9 cellular contexts compared by ENCODE assay signal in the genomic region with DNA sequence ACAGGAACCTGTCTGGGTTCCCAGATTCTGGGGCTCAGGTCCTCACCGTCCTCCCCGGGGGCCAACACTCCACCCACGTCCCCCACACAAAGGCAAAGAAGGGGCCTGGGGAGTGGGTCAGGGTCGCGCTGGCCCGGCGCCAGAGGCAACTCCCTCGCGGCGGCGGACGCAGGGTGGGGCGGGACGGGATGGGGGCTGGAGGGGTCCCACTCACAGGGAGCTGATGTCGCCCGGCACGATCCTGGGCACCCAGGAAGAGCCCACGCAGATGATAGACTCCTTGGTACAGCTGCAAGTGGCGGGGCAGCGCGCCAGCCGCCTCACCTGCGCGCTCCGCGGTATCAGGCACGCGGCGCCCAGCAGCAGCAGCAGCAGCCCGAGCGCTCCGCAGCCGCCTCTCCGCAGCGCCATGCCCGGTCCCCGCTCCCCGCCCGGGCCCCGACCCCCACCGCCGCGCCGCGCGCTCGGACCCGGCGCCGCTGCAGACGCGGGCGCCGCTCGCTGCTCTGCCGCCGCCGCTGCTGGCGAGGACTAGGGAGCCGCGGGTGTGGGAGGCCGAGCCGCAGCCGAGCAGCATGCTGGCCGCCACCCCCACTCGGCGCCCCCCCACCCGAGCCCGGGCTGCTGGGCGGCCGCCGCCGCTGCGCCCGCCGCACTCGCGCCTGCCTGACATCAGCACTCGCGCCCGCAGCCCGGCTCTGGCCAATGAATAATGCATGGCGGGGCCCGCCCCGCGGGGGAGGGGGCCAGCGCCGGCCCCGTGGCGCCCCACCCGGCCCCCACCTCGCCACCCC. TPM values are rescaled to one million over a fixed set of nuclear protein-coding genes. Genes with fewer than 3 reads are reported as not detected.
DNase-seq lines count a peak whose midpoint lies in the region; ATAC-seq, FAIRE-seq and TF ChIP-seq lines count a peak whose summit lies in the region.
"Had no signal": no experiment of that assay in that cellular context is flagged by ENCODE, and none has a peak within 500 bp of the region (broad histone marks: within the 10 kb centered on the region; RNA-seq: fewer than 3 reads in every experiment).

A gene with protein sequence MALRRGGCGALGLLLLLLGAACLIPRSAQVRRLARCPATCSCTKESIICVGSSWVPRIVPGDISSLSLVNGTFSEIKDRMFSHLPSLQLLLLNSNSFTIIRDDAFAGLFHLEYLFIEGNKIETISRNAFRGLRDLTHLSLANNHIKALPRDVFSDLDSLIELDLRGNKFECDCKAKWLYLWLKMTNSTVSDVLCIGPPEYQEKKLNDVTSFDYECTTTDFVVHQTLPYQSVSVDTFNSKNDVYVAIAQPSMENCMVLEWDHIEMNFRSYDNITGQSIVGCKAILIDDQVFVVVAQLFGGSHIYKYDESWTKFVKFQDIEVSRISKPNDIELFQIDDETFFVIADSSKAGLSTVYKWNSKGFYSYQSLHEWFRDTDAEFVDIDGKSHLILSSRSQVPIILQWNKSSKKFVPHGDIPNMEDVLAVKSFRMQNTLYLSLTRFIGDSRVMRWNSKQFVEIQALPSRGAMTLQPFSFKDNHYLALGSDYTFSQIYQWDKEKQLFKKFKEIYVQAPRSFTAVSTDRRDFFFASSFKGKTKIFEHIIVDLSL (minus strand): TSS at position 664 of the 794 bp plus-strand sequence. CDS start 253 bp downstream, at position 411.

- H3K27ac ChIP-seq in A549 (peak within 1 kb of the TSS in 1 of 2 experiments; percentile 78; a peak in 3 of 6 replicates), smooth muscle cell (ENCODE audit: low read depth) (no peak within 1 kb of the TSS)

- no peaks in the 10 kb centered on the region for H3K36me3 ChIP-seq in HAP-1 (replicated peaks)
- no peaks in the 10 kb centered on the region for H3K36me3 ChIP-seq in smooth muscle cell (ENCODE audit: low read depth)

- no peaks in the 10 kb centered on the region for H3K27me3 ChIP-seq in HAP-1 (ENCODE audit: low read depth)
- peaks cover 36% of the 10 kb centered on the region for H3K27me3 ChIP-seq in smooth muscle cell (ENCODE audit: low read depth)

- TF ChIP-seq RAD21 in A549 (conservative IDR thresholded peaks at IDR 0.05 in 1 of 2, IDR thresholded peaks at IDR 0.05 in 1 of 2) = no peak

- H3F3A ChIP-seq in smooth muscle cell (ENCODE audit: low read depth) = no peaks in the 10 kb centered on the region

- POLR2A ChIA-PET in A549 (lab: Yijun Ruan, JAX) = no interaction called here

- H3K4me1 ChIP-seq in A549 (peaks cover 3% of the 10 kb centered on the region; the same call in 1 of the 3 replicates), HAP-1 (peaks cover 5% of the 10 kb centered on the region; the same call in 1 of the 2 replicates), smooth muscle cell (ENCODE audit: low read depth) (peaks cover 4% of the 10 kb centered on the region)

- ATAC-seq in A549 = peak; percentile 47 to 61
- ATAC-seq in GM19397 (IDR thresholded peaks at IDR 0.05; ENCODE audit: unreplicated experiment) = no peak
- ATAC-seq: GM12878 had no signal

- peak within 1 kb of the TSS; percentile 64 for H2AFZ ChIP-seq in smooth muscle cell (ENCODE audit: low read depth)

- CTCF ChIA-PET in A549 (lab: Yijun Ruan, JAX) = no interaction called here

- H3K4me3 ChIP-seq in A549 (peak within 1 kb of the TSS; percentile 61), HAP-1 (peak within 1 kb of the TSS; percentile 44), astrocyte of the cerebellum (ENCODE audit: low read depth, low read length) (peak within 1 kb of the TSS; percentile 29), smooth muscle cell (peak within 1 kb of the TSS; percentile 61)
- H3K4me3 ChIP-seq: GM12878 had no signal

- in situ Hi-C loops in HAP-1 (cut with MboI; ENCODE audit: low sequenced_read_pairs) (no loop called here), astrocyte of the cerebellum (cut with HindIII; ENCODE audit: low sequenced_read_pairs) (no loop called here)

- no peaks in the 10 kb centered on the region for H4K20me1 ChIP-seq in smooth muscle cell (ENCODE audit: low read depth)

- no peak within 1 kb of the TSS for H3K9ac ChIP-seq in smooth muscle cell (ENCODE audit: low read depth)

- no peak for TF ChIP-seq POLR2A in A549 (IDR thresholded peaks at IDR 0.05; ENCODE audit: low read length)

- no peaks in the 10 kb centered on the region for H3K9me3 ChIP-seq in A549
- H3K9me3 ChIP-seq in HAP-1 = no peaks in the 10 kb centered on the region
- no peaks in the 10 kb centered on the region for H3K9me3 ChIP-seq in smooth muscle cell (replicated peaks; ENCODE audit: low read depth)

- no peaks in the 10 kb centered on the region for H3K79me2 ChIP-seq in smooth muscle cell (ENCODE audit: low read depth)

- no peak for DNase-seq in A549 (ENCODE audit: low read depth in 1 of 2, low spot score in 1 of 2)
- peak; percentile 20 to 67 for DNase-seq in HAP-1 (ENCODE audit: low spot score in 2 of 2)
- no peak for DNase-seq in astrocyte of the cerebellum (ENCODE audit: low read depth)
- peak; percentile 73 for DNase-seq in iPS-NIHi7 (ENCODE audit: extremely low spot score)
- DNase-seq in smooth muscle cell (lab: John Stamatoyannopoulos, UW; ENCODE audit: unreplicated experiment) = peak; percentile 52
- DNase-seq in CD1c-positive myeloid dendritic cell (ENCODE audit: extremely low spot score) = no peak
- DNase-seq in activated CD4-positive, alpha-beta T cell treated with anti-CD3 and anti-CD28 coated beads for 1 hour = no peak

- no peak for TF ChIP-seq CTCF in A549 (IDR thresholded peaks at IDR 0.05)
- TF ChIP-seq CTCF in astrocyte of the cerebellum (IDR thresholded peaks at IDR 0.05; ENCODE audit: low read depth, low read length, missing control alignments) = no peak
- TF ChIP-seq CTCF in smooth muscle cell (IDR thresholded peaks at IDR 0.05; ENCODE audit: borderline replicate concordance, insufficient read depth, poor library complexity, severe bottlenecking) = no peak

- H3K4me2 ChIP-seq in A549 (peak within 1 kb of the TSS; percentile 99), smooth muscle cell (peak within 1 kb of the TSS; percentile 96)

- TF ChIP-seq EP300 in A549 (IDR thresholded peaks at IDR 0.05) = no peak

- WGBS in A549 (ENCODE audit: missing lambda C conversion rate) = no CpG with 5 or more reads among the region's 92 CpGs
- WGBS in smooth muscle cell (ENCODE audit: low lambda C conversion rate) = 2% methylated on average over 46 of the region's 92 CpGs

- no peak for FAIRE-seq in A549 (lab: Jason Lieb, UNC)
- FAIRE-seq: GM12878 had no signal

TF ChIP-seq in A549, 52 proteins besides CTCF, POLR2A, EP300 and RAD21:
- TF ChIP-seq SREBF2 (IDR thresholded peaks at IDR 0.05) (no peak), HDAC2 (IDR thresholded peaks at IDR 0.05) (no peak), HOXA7 (CRISPR knock-in tag; IDR thresholded peaks at IDR 0.05) (no peak), JUN (IDR thresholded peaks at IDR 0.05) (no peak), GATA3 (IDR thresholded peaks at IDR 0.05; ENCODE audit: borderline replicate concordance) (no peak), NFE2L2 (conservative IDR thresholded peaks at IDR 0.05; ENCODE audit: low read length) (no peak)
- TF ChIP-seq, protein P1, sequence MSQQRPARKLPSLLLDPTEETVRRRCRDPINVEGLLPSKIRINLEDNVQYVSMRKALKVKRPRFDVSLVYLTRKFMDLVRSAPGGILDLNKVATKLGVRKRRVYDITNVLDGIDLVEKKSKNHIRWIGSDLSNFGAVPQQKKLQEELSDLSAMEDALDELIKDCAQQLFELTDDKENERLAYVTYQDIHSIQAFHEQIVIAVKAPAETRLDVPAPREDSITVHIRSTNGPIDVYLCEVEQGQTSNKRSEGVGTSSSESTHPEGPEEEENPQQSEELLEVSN (IDR thresholded peaks at IDR 0.05; ENCODE audit: borderline replicate concordance, low read depth) = no peak
- TF ChIP-seq, protein P2, sequence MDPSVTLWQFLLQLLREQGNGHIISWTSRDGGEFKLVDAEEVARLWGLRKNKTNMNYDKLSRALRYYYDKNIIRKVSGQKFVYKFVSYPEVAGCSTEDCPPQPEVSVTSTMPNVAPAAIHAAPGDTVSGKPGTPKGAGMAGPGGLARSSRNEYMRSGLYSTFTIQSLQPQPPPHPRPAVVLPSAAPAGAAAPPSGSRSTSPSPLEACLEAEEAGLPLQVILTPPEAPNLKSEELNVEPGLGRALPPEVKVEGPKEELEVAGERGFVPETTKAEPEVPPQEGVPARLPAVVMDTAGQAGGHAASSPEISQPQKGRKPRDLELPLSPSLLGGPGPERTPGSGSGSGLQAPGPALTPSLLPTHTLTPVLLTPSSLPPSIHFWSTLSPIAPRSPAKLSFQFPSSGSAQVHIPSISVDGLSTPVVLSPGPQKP (IDR thresholded peaks at IDR 0.05; ENCODE audit: low read depth, low read length) = no peak
- TF ChIP-seq, protein P3, sequence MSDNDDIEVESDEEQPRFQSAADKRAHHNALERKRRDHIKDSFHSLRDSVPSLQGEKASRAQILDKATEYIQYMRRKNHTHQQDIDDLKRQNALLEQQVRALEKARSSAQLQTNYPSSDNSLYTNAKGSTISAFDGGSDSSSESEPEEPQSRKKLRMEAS (IDR thresholded peaks at IDR 0.05) = no peak
- TF ChIP-seq, protein P4, sequence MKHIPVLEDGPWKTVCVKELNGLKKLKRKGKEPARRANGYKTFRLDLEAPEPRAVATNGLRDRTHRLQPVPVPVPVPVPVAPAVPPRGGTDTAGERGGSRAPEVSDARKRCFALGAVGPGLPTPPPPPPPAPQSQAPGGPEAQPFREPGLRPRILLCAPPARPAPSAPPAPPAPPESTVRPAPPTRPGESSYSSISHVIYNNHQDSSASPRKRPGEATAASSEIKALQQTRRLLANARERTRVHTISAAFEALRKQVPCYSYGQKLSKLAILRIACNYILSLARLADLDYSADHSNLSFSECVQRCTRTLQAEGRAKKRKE (CRISPR knock-in tag; IDR thresholded peaks at IDR 0.05; ENCODE audit: low read depth) = no peak

RNA-seq across cellular contexts. Expression of the gene that starts here (rescaled TPM):
- polyA plus RNA-seq in A549 (2011; rRNA removed) = 0.09 and 0.14 TPM in 2 replicates
- 0.06 and 0.12 TPM in 2 replicates for polyA plus RNA-seq in A549 (2012; cell fraction: cytosol; rRNA removed)
- 0.06 and 0.08 TPM in 2 replicates for polyA plus RNA-seq in A549 (2012; cell fraction: nucleus; rRNA removed)
- 0.05 to 0.16 TPM (median 0.07 TPM) in 3 replicates for polyA plus RNA-seq in A549 (2017; fragmentation: RNase III; extraction: RNeasy Plus Mini Kit Qiagen cat#74134 plus additional on column Dnase treatment)
- not detected in 2 replicates for polyA minus RNA-seq in A549 (2011; rRNA and poly(A)+ RNA removed)
- total RNA-seq in smooth muscle cell = 3.1 and 9.1 TPM in 2 replicates
- polyA plus RNA-seq in smooth muscle cell = 2.1 and 9.3 TPM in 2 replicates
- total RNA-seq: GM12878 had no signal
- polyA plus RNA-seq: GM12878 had no signal

Comparison
In these comparisons a context has a peak if more than half of its experiments do, and no peak if none do; other contexts are left out.
1. Peak in ATAC-seq, H3K4me3 ChIP-seq and H3K4me2 ChIP-seq in A549; RNA of the gene not detected or under 1 TPM.
2. DNase-seq: peak in HAP-1 (2 of 2), iPS-NIHi7 (single experiment) and smooth muscle cell (single experiment); none in A549 (0 of 2), astrocyte of the cerebellum (single experiment), CD1c-positive myeloid dendritic cell (single experiment) and activated CD4-positive, alpha-beta T cell treated with anti-CD3 and anti-CD28 coated beads for 1 hour (single experiment).
3. Peak in every context shown above with its lines, with median percentiles within 50 percentile points of each other: H3K4me3 ChIP-seq.